Comparison of ENCODE assay signal across 35 cellular contexts in genomic region chr1:76209648-76210047, GRCh38.
"Had no signal": no experiment of that assay in that cellular context is flagged by ENCODE, and none has a peak within 500 bp of the region (broad histone marks: within the 10 kb centered on the region; RNA-seq: fewer than 3 reads in every experiment).

No MANE protein-coding gene starts in this region.

- H3K9me3 ChIP-seq: adrenal gland, body of pancreas, breast epithelium, colonic mucosa had no signal

- H3K27ac ChIP-seq: adrenal gland, body of pancreas, brain microvascular endothelial cell, breast epithelium, colonic mucosa, VCaP had no signal

- H3K9me3 Mint-ChIP-seq: activated B cell treated with CpG ODN at 0.5 μM for 24 hours; activated CD4-positive, alpha-beta memory T cell treated with anti-CD3 and anti-CD28 coated beads for 36 hours; activated CD8-positive, alpha-beta T cell treated with anti-CD3 and anti-CD28 coated beads for 36 hours; activated naive CD4-positive, alpha-beta T cell treated with anti-CD3 and anti-CD28 coated beads for 36 hours; activated naive CD4-positive, alpha-beta T cell treated with anti-CD3 and anti-CD28 coated beads, Interleukin-2, amount 50 U/mL, for 72 hours; activated T-cell treated with anti-CD3 and anti-CD28 coated beads, Interleukin-2, amount 50 U/mL, for 4 hours; activated T-cell treated with anti-CD3 and anti-CD28 coated beads, Interleukin-2, amount 50 U/mL, for 72 hours; activated T-helper 1 cell treated with anti-CD3 and anti-CD28 coated beads, Interleukin-12 subunit alpha, Interleukin-12 subunit beta, Interleukin-2, Interleukin-4 antibody, amounts not matched to agents 30 ng/mL and 10 ng/mL and 1 ng/mL, durations not matched to agents 14 hours and 24 hours and 36 hours; activated T-helper 17 cell treated with anti-CD3 and anti-CD28 coated beads, Interleukin-2, amount 50 U/mL, for 72 hours; central memory CD8-positive, alpha-beta T cell; T-helper 2 cell treated with Interferon-gamma antibody and Interleukin-4, amounts not matched to agents 5 μg/mL and 100 μg/mL, for 36 hours had no signal

- H3K4me3 Mint-ChIP-seq: activated B cell treated with CpG ODN at 0.5 μM for 24 hours; activated CD4-positive, alpha-beta memory T cell treated with anti-CD3 and anti-CD28 coated beads for 36 hours; activated CD4-positive, alpha-beta T cell treated with anti-CD3 and anti-CD28 coated beads, Interleukin-2, amount 10 ng/mL, durations not matched to agents 24 days and 14 days; activated CD8-positive, alpha-beta T cell treated with anti-CD3 and anti-CD28 coated beads for 36 hours; activated naive CD4-positive, alpha-beta T cell treated with anti-CD3 and anti-CD28 coated beads for 36 hours; activated naive CD8-positive, alpha-beta T cell treated with anti-CD3 and anti-CD28 coated beads for 36 hours; activated T-cell treated with anti-CD3 and anti-CD28 coated beads, Interleukin-2, amount 50 U/mL, for 4 hours; activated T-cell treated with anti-CD3 and anti-CD28 coated beads, Interleukin-2, amount 50 U/mL, for 72 hours; activated T-helper 1 cell treated with anti-CD3 and anti-CD28 coated beads, Interleukin-12 subunit alpha, Interleukin-12 subunit beta, Interleukin-2, Interleukin-4 antibody, amounts not matched to agents 30 ng/mL and 10 ng/mL and 1 ng/mL, durations not matched to agents 14 hours and 24 hours and 36 hours; activated T-helper 17 cell treated with anti-CD3 and anti-CD28 coated beads, Interleukin-2, amount 50 U/mL, for 72 hours; central memory CD8-positive, alpha-beta T cell; T-helper 2 cell treated with Interferon-gamma antibody and Interleukin-4, amounts not matched to agents 5 μg/mL and 100 μg/mL, for 36 hours had no signal

- H3K27ac Mint-ChIP-seq: activated B cell treated with CpG ODN at 0.5 μM for 24 hours; activated CD4-positive, alpha-beta memory T cell treated with anti-CD3 and anti-CD28 coated beads for 36 hours; activated CD4-positive, alpha-beta T cell treated with anti-CD3 and anti-CD28 coated beads, Interleukin-2, amount 10 ng/mL, durations not matched to agents 24 days and 14 days; activated CD8-positive, alpha-beta T cell treated with anti-CD3 and anti-CD28 coated beads for 36 hours; activated naive CD4-positive, alpha-beta T cell treated with anti-CD3 and anti-CD28 coated beads for 36 hours; activated naive CD4-positive, alpha-beta T cell treated with anti-CD3 and anti-CD28 coated beads, Interleukin-2, amount 50 U/mL, for 72 hours; activated naive CD8-positive, alpha-beta T cell treated with anti-CD3 and anti-CD28 coated beads for 36 hours; activated T-cell treated with anti-CD3 and anti-CD28 coated beads, Interleukin-2, amount 50 U/mL, for 72 hours; activated T-helper 1 cell treated with anti-CD3 and anti-CD28 coated beads, Interleukin-12 subunit alpha, Interleukin-12 subunit beta, Interleukin-2, Interleukin-4 antibody, amounts not matched to agents 30 ng/mL and 10 ng/mL and 1 ng/mL, durations not matched to agents 14 hours and 24 hours and 36 hours; activated T-helper 17 cell treated with anti-CD3 and anti-CD28 coated beads, Interleukin-2, amount 50 U/mL, for 72 hours; T-helper 2 cell treated with Interferon-gamma antibody and Interleukin-4, amounts not matched to agents 5 μg/mL and 100 μg/mL, for 36 hours had no signal

- H3K4me1 Mint-ChIP-seq: activated CD4-positive, alpha-beta T cell treated with anti-CD3 and anti-CD28 coated beads, Interleukin-2, amount 10 ng/mL, durations not matched to agents 24 days and 14 days; activated T-helper 17 cell treated with anti-CD3 and anti-CD28 coated beads, Interleukin-2, amount 50 U/mL, for 72 hours; central memory CD8-positive, alpha-beta T cell had no signal

- H3K27me3 ChIP-seq: adrenal gland, body of pancreas, brain microvascular endothelial cell, breast epithelium, colonic mucosa had no signal

- H3K4me1 ChIP-seq: adrenal gland, body of pancreas, breast epithelium, colonic mucosa had no signal

- ATAC-seq: activated CD8-positive, alpha-beta T cell treated with anti-CD3 and anti-CD28 coated beads for 36 hours; activated naive CD4-positive, alpha-beta T cell treated with anti-CD3 and anti-CD28 coated beads, Interleukin-2, amount 50 U/mL, for 72 hours; activated T-cell treated with anti-CD3 and anti-CD28 coated beads, Interleukin-2, amount 50 U/mL, for 4 hours; activated T-cell treated with anti-CD3 and anti-CD28 coated beads, Interleukin-2, amount 50 U/mL, for 72 hours; activated T-helper 17 cell treated with anti-CD3 and anti-CD28 coated beads, Interleukin-2, amount 50 U/mL, for 72 hours; body of pancreas had no signal

- DNase-seq: activated B cell treated with CpG ODN at 0.5 μM for 24 hours; activated CD4-positive, alpha-beta memory T cell treated with anti-CD3 and anti-CD28 coated beads for 36 hours; activated CD4-positive, alpha-beta T cell treated with anti-CD3 and anti-CD28 coated beads for 4 hours; activated CD4-positive, alpha-beta T cell treated with anti-CD3 and anti-CD28 coated beads, Interleukin-2, amount 10 ng/mL, durations not matched to agents 24 days and 14 days; activated CD4-positive, alpha-beta T cell treated with anti-CD3 and anti-CD28 coated beads, Interleukin-2, amount 50 U/mL, for 1 hour; activated CD4-positive, alpha-beta T cell treated with anti-CD3 and anti-CD28 coated beads, Interleukin-2, amount 50 U/mL, for 4 hours; activated CD4-positive, CD25-positive, alpha-beta regulatory T cell treated with anti-CD3 and anti-CD28 coated beads, Interleukin-2, amount 50 U/mL, for 72 hours; activated CD8-positive, alpha-beta memory T cell treated with anti-CD3 and anti-CD28 coated beads, Interleukin-2, amount 50 U/mL, for 4 hours; activated CD8-positive, alpha-beta T cell treated with anti-CD3 and anti-CD28 coated beads for 36 hours; activated effector memory CD4-positive, alpha-beta T cell treated with anti-CD3 and anti-CD28 coated beads, Interleukin-2, amount 50 U/mL, for 16 hours; activated gamma-delta T cell treated with Interleukin-2 at 50 U/mL for 16 hours; activated naive CD4-positive, alpha-beta T cell; activated naive CD4-positive, alpha-beta T cell treated with anti-CD3 and anti-CD28 coated beads for 36 hours; activated naive CD4-positive, alpha-beta T cell treated with anti-CD3 and anti-CD28 coated beads, Interleukin-2, amount 50 U/mL, for 16 hours; activated naive CD8-positive, alpha-beta T cell treated with anti-CD3 and anti-CD28 coated beads for 36 hours; activated T-cell treated with anti-CD3 and anti-CD28 coated beads for 4 hours; activated T-cell treated with anti-CD3 and anti-CD28 coated beads, Interleukin-2, amount 50 U/mL, for 1 hour; activated T-cell treated with anti-CD3 and anti-CD28 coated beads, Interleukin-2, amount 50 U/mL, for 4 hours; activated T-cell treated with anti-CD3 and anti-CD28 coated beads, Interleukin-2, amount 50 U/mL, for 72 hours; adrenal gland; amniotic stem cell; aorta; body of pancreas; brain microvascular endothelial cell; cerebellar nuclear complex; colonic mucosa; T-helper 2 cell; T-helper 9 cell had no signal

- H3K27me3 Mint-ChIP-seq: activated B cell treated with CpG ODN at 0.5 μM for 24 hours; activated CD4-positive, alpha-beta memory T cell treated with anti-CD3 and anti-CD28 coated beads for 36 hours; activated CD4-positive, alpha-beta T cell treated with anti-CD3 and anti-CD28 coated beads, Interleukin-2, amount 10 ng/mL, durations not matched to agents 24 days and 14 days; activated CD8-positive, alpha-beta T cell treated with anti-CD3 and anti-CD28 coated beads for 36 hours; activated naive CD8-positive, alpha-beta T cell treated with anti-CD3 and anti-CD28 coated beads for 36 hours; activated T-helper 17 cell treated with anti-CD3 and anti-CD28 coated beads, Interleukin-2, amount 50 U/mL, for 72 hours; central memory CD8-positive, alpha-beta T cell had no signal

- H3K4me3 ChIP-seq: adrenal gland, body of pancreas, breast epithelium, colonic mucosa had no signal

- H3K36me3 ChIP-seq: adrenal gland, brain microvascular endothelial cell, breast epithelium, colonic mucosa had no signal
